15 cellular contexts compared by ENCODE assay signal in the genomic region with DNA sequence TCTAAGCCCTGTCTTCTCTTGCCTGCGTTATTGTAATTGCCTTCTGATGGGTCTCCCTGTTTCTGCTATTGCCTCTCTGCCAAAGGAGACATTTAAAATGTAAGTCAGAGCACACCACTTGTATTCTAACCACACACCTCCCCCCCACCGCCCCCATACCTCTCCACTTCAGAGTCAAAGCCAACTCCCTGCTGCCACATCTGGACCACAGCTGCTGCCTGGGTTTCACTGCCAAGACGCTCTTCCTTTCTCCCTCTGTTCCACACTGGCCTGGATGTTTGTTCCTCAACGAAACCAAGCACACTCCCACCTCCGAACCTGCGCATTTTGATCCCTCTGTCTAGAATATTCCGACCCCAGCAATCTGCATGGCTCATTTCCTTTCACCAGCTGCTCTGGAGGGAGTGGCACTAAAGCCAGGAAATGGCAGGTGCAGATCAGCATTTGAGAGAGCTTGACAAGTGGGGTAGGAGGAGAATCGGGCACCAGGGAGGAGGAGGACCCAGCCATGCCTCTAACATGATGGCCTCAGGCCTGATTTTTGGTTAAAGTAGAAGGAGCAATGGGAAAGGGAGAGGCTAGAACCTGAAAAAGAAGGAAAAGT.
DNase-seq lines count a peak whose midpoint lies in the region; ATAC-seq, FAIRE-seq and TF ChIP-seq lines count a peak whose summit lies in the region.
"Had no signal": no experiment of that assay in that cellular context is flagged by ENCODE, and none has a peak within 500 bp of the region (broad histone marks: within the 10 kb centered on the region; RNA-seq: fewer than 3 reads in every experiment).

No MANE protein-coding gene starts in this region.

- no peaks in the 10 kb centered on the region for H3K36me3 ChIP-seq in psoas muscle (ENCODE audit: insufficient read depth in 1 of 2, low read depth in 1 of 2)
- H3K36me3 ChIP-seq: BE2C, colonic mucosa had no signal

- FAIRE-seq in endometrium (lab: Jason Lieb, UNC): peak; percentile 65

- H3K4me3 ChIP-seq in psoas muscle: no peak overlapping the region
- H3K4me3 ChIP-seq: colonic mucosa had no signal

- ATAC-seq in psoas muscle: no peak
- ATAC-seq: activated naive CD4-positive, alpha-beta T cell treated with anti-CD3 and anti-CD28 coated beads, Interleukin-2, amount 50 U/mL, for 72 hours; foreskin keratinocyte had no signal

- DNase-seq in COLO668 (lab: John Stamatoyannopoulos, UW; ENCODE audit: unreplicated experiment) (peak; percentile 76), DMS79 (lab: John Stamatoyannopoulos, UW) (peak; percentile 68), NCI-H2029 treated with DMSO at 0.1 percent for 48 hours (lab: John Stamatoyannopoulos, UW) (peak; percentile 39), NOMO-1 treated with dmso at 0.1 percent for 144 hours (lab: John Stamatoyannopoulos, UW; ENCODE audit: unreplicated experiment) (no peak), psoas muscle (no peak)
- no peak for DNase-seq in NK-92 treated with Interleukin-12 subunit alpha and Interleukin-12 subunit beta, amount 100 ng/mL, for 24 hours (lab: John Stamatoyannopoulos, UW)
- DNase-seq: activated T-cell treated with anti-CD3 and anti-CD28 coated beads, Interleukin-2, amount 50 U/mL, for 48 hours; BE2C; Calu3; colonic mucosa; foreskin keratinocyte; NCI-H1694 treated with DMSO at 0.1 percent for 48 hours; T-helper 2 cell had no signal

- no peaks in the 10 kb centered on the region for H3K9me3 ChIP-seq in psoas muscle
- H3K9me3 ChIP-seq: BE2C, colonic mucosa had no signal

- no peaks in the 10 kb centered on the region for H3K4me1 ChIP-seq in psoas muscle
- H3K4me1 ChIP-seq: BE2C, colonic mucosa, foreskin keratinocyte had no signal

- TF ChIP-seq CTCF in psoas muscle (IDR thresholded peaks at IDR 0.05): no peak

- H3K27ac ChIP-seq in psoas muscle: no peak overlapping the region
- H3K27ac ChIP-seq: colonic mucosa, foreskin keratinocyte had no signal

- intact Hi-C loops in psoas muscle (cut with DNase I): no loop called here

- 20 to 25% (median 20%) methylated on average over 8 of the region's 8 CpGs for WGBS in psoas muscle, 3 donors

- H3K27me3 ChIP-seq in psoas muscle (ENCODE audit: insufficient read depth in 3 of 3, low read length in 2 of 3): peaks cover 0 to 3% (median 0%) of the 10 kb centered on the region in 3 donors
- H3K27me3 ChIP-seq: BE2C, colonic mucosa, foreskin keratinocyte had no signal

Comparison
In these comparisons a context has a peak if more than half of its experiments do, and no peak if none do; other contexts are left out.
1. DNase-seq: peak in COLO668 (single experiment), DMS79 (single experiment) and NCI-H2029 treated with DMSO at 0.1 percent for 48 hours (single experiment); none in NOMO-1 treated with dmso at 0.1 percent for 144 hours (single experiment), psoas muscle (0 of 2) and NK-92 treated with Interleukin-12 subunit alpha and Interleukin-12 subunit beta, amount 100 ng/mL, for 24 hours (single experiment).